In genomic region chr9:87587356-87587745, GRCh38 we compare ENCODE assay signal across 21 cellular contexts.
"Had no signal": no experiment of that assay in that cellular context is flagged by ENCODE, and none has a peak within 500 bp of the region (broad histone marks: within the 10 kb centered on the region; RNA-seq: fewer than 3 reads in every experiment).

No MANE protein-coding gene starts in this region.

- DNase-seq: activated CD4-positive, alpha-beta T cell treated with anti-CD3 and anti-CD28 coated beads, Interleukin-2, amount 10 ng/mL, durations not matched to agents 7 days and 5 days; activated CD8-positive, alpha-beta memory T cell treated with anti-CD3 and anti-CD28 coated beads, Interleukin-2, amount 50 U/mL, for 4 hours; activated CD8-positive, alpha-beta T cell treated with anti-CD3 and anti-CD28 coated beads, Interleukin-2, amount 10 ng/mL, durations not matched to agents 7 days and 5 days; activated naive CD4-positive, alpha-beta T cell treated with anti-CD3 and anti-CD28 coated beads for 36 hours; activated T-cell treated with anti-CD3 and anti-CD28 coated beads, Interleukin-2, amount 50 U/mL, for 4 hours; aorta; gastrocnemius medialis; heart left ventricle; left ventricle myocardium superior; mucosa of descending colon; naive thymus-derived CD8-positive, alpha-beta T cell; ovary; spleen; stimulated activated CD4-positive, alpha-beta T cell treated with anti-CD3 and anti-CD28 coated beads, Interleukin-4, amount 100 ng/mL, for 4 hours; T-helper 1 cell; T-helper 9 cell had no signal

- H3K4me3 ChIP-seq: breast epithelium, coronary artery, gastrocnemius medialis, heart left ventricle, mucosa of descending colon, ovary, spleen had no signal

- ATAC-seq: activated CD4-positive, CD25-positive, alpha-beta regulatory T cell treated with anti-CD3 and anti-CD28 coated beads, Interleukin-2, amount 50 U/mL, for 24 hours; activated CD8-positive, alpha-beta T cell treated with anti-CD3 and anti-CD28 coated beads, Interleukin-2, amount 10 ng/mL, durations not matched to agents 7 days and 5 days; activated T-cell treated with anti-CD3 and anti-CD28 coated beads, Interleukin-2, amount 50 U/mL, for 4 hours; gastrocnemius medialis; heart left ventricle; left ventricle myocardium superior; mucosa of descending colon; naive thymus-derived CD8-positive, alpha-beta T cell; sciatic nerve; stimulated activated memory B cell treated with anti-CD40 and anti-IgM and Interleukin-4, amounts not matched to agents 10 μg/mL and 1 μg/mL and 100 μg/mL, for 72 hours had no signal

- H3K27ac ChIP-seq: breast epithelium, coronary artery, gastrocnemius medialis, heart left ventricle, ovary, spleen had no signal

- H3K9me3 ChIP-seq: breast epithelium, gastrocnemius medialis, heart left ventricle, mucosa of descending colon, ovary, spleen had no signal

- H3K4me1 ChIP-seq: breast epithelium, spleen had no signal

- H3K36me3 ChIP-seq: breast epithelium, gastrocnemius medialis, heart left ventricle, ovary, spleen had no signal

- H3K27me3 ChIP-seq: gastrocnemius medialis, heart left ventricle, ovary, spleen had no signal
